1 cellular context compared by ENCODE assay signal in genomic region chr2:68715353-68716041, GRCh38.
TF ChIP-seq lines count a peak whose summit lies in the region.

No MANE protein-coding gene starts in this region.

TF ChIP-seq in HepG2, 621 proteins besides CTCF, POLR2A, EP300 and RAD21 (continued from another document):
- TF ChIP-seq TFDP2 (CRISPR knock-in tag; IDR thresholded peaks at IDR 0.05) = no peak
